21 cellular contexts compared by ENCODE assay signal in the genomic region with DNA sequence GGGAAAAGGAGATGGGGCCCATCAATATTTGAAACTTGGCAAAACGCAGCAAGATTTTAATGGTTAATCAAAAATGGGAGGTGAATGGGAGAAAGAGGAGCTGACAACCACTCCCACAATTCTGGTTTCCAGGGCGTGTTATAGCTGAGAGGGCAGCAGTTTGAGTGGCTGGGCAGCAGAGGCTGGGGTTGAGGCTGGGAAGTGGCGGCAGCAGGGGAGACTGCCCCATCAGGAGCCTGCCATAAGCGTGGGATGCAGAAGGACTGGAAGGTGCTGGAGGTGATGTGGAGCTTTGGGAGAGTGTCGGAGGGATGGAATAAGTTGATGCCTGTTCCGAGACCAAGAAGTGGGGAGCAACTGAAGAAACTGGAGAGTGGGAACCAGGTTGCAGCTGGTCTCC.
"Had no signal": no experiment of that assay in that cellular context is flagged by ENCODE, and none has a peak within 500 bp of the region (broad histone marks: within the 10 kb centered on the region; RNA-seq: fewer than 3 reads in every experiment).

No MANE protein-coding gene starts in this region.

- H3K4me3 Mint-ChIP-seq: dendritic cell treated with granulocyte-macrophage colony-stimulating factor and Interleukin-4, amounts not matched to agents 40 ng/mL and 50 ng/mL, for 4 days; effector memory CD8-positive, alpha-beta T cell; memory B cell; natural killer cell treated with Interleukin-12 subunit alpha and Interleukin-12 subunit beta and Interleukin-15 and Interleukin-18, amount 100 ng/mL, for 72 hours had no signal

- H3K27me3 Mint-ChIP-seq: dendritic cell treated with granulocyte-macrophage colony-stimulating factor and Interleukin-4, amounts not matched to agents 40 ng/mL and 50 ng/mL, for 4 days had no signal

- H3K9me3 ChIP-seq: esophagus squamous epithelium, gastroesophageal sphincter, left lung, lower lobe of right lung, neutrophil, suprapubic skin, thyroid gland, upper lobe of left lung, uterus had no signal

- H3K27me3 ChIP-seq: esophagus squamous epithelium, gastroesophageal sphincter, left lung, neutrophil, thyroid gland, upper lobe of left lung, uterus had no signal

- H3K4me3 ChIP-seq: esophagus squamous epithelium, gastroesophageal sphincter, left lung, lower lobe of right lung, suprapubic skin, thyroid gland, upper lobe of left lung, uterus had no signal

- H3K36me3 ChIP-seq: esophagus squamous epithelium, gastroesophageal sphincter, left lung, lower lobe of right lung, neutrophil, suprapubic skin, thyroid gland, upper lobe of left lung, uterus had no signal

- H3K9me3 Mint-ChIP-seq: dendritic cell treated with granulocyte-macrophage colony-stimulating factor and Interleukin-4, amounts not matched to agents 40 ng/mL and 50 ng/mL, for 4 days; effector memory CD8-positive, alpha-beta T cell; memory B cell; natural killer cell treated with Interleukin-12 subunit alpha and Interleukin-12 subunit beta and Interleukin-15 and Interleukin-18, amount 100 ng/mL, for 72 hours had no signal

- ATAC-seq: effector memory CD8-positive, alpha-beta T cell; gastroesophageal sphincter; left lung; lower lobe of right lung had no signal

- H3K27ac Mint-ChIP-seq: dendritic cell treated with granulocyte-macrophage colony-stimulating factor and Interleukin-4, amounts not matched to agents 40 ng/mL and 50 ng/mL, for 4 days; memory B cell; natural killer cell treated with Interleukin-12 subunit alpha and Interleukin-12 subunit beta and Interleukin-15 and Interleukin-18, amount 100 ng/mL, for 72 hours had no signal

- H3K4me1 ChIP-seq: esophagus squamous epithelium, gastroesophageal sphincter, left lung, lower lobe of right lung, suprapubic skin, thyroid gland, upper lobe of left lung, uterus had no signal

- H3K27ac ChIP-seq: epithelial cell of prostate, esophagus squamous epithelium, gastroesophageal sphincter, left lung, lower lobe of right lung, neutrophil, suprapubic skin, thyroid gland, upper lobe of left lung, uterus had no signal

- H3K36me3 Mint-ChIP-seq: memory B cell; natural killer cell treated with Interleukin-12 subunit alpha and Interleukin-12 subunit beta and Interleukin-15 and Interleukin-18, amount 100 ng/mL, for 72 hours had no signal

- DNase-seq: effector memory CD8-positive, alpha-beta T cell; esophagus squamous epithelium; glutamatergic neuron; islet precursor cell; left lung; lower lobe of right lung; midbrain; right cardiac atrium; small intestine; stimulated activated CD4-positive, alpha-beta T cell treated with anti-CD3 and anti-CD28 coated beads, Interleukin-2, amount 100 ng/mL, for 48 hours; stimulated activated naive CD8-positive, alpha-beta T cell treated with anti-CD3 and anti-CD28 coated beads, Interleukin-15, Interleukin-2, amounts not matched to agents 100 U/mL and 50 U/mL, for 24 hours; thyroid gland; upper lobe of left lung; uterus had no signal

- H3K4me1 Mint-ChIP-seq: memory B cell had no signal
